12 cellular contexts compared by ENCODE assay signal in the genomic region with DNA sequence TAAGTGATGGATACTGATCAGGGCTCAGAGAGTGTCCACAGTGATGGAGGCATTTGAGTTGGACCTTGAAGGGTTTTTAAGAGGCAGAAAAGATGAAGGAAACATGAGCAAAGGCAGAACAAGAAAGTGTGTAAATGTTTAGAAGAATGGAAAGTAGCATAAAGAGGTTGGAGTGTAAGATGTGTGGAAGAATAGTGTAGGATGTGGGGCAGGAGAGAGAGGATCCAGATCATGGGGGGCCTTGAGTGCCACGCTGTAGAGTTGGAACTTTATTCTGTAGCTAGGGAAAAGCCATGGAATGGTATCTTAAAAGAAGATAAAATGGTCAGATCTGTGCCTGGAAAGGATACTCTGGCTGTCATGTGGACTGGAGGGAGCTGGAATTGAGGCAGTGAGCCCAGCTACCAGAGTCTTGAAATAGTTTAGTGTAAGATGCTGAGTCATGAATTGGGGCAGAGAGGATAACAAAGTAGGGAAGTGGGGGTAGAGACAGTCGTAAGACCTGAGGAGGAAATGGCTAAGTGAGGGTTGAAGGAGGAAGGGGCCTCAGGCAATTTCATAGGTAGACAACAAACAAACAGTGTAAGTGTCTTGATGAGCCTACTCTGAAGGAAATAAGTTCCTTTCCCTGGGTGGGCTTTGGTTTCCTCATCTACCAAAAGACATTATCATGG. TPM values are rescaled to one million over a fixed set of nuclear protein-coding genes. Genes with fewer than 3 reads are reported as not detected.
DNase-seq lines count a peak whose midpoint lies in the region; ATAC-seq, FAIRE-seq and TF ChIP-seq lines count a peak whose summit lies in the region.
"Had no signal": no experiment of that assay in that cellular context is flagged by ENCODE, and none has a peak within 500 bp of the region (broad histone marks: within the 10 kb centered on the region; RNA-seq: fewer than 3 reads in every experiment).

No MANE protein-coding gene starts in this region.

- no peaks in the 10 kb centered on the region for H4K20me1 ChIP-seq in Loucy (ENCODE audit: insufficient read depth, low read length, poor library complexity, severe bottlenecking)
- H4K20me1 ChIP-seq in K562 (replicated peaks; ENCODE audit: control insufficient read depth, insufficient read depth, low read length), result no peaks in the 10 kb centered on the region

- H3K27ac ChIP-seq in A549 (peak overlapping the region; percentile 11 to 65), K562 (ENCODE audit: extremely low read depth, low read depth, low read length) (peak overlapping the region; percentile 72), left lung (peak overlapping the region; percentile 83 to 88)

- no peaks in the 10 kb centered on the region for H3F3A ChIP-seq in Loucy (ENCODE audit: low read depth)

- H3K36me3 Mint-ChIP-seq in activated CD4-positive, alpha-beta memory T cell treated with anti-CD3 and anti-CD28 coated beads for 36 hours, result no peaks in the 10 kb centered on the region

- H3K4me3 ChIP-seq in A549, result no peak overlapping the region
- H3K4me3 ChIP-seq in Loucy (ENCODE audit: low read length, poor library complexity, severe bottlenecking), result peak overlapping the region; percentile 15
- peak overlapping the region; percentile 32; the same call in 1 of the 2 replicates for H3K4me3 ChIP-seq in K562
- peak overlapping the region; percentile 4 to 53 for H3K4me3 ChIP-seq in left lung
- H3K4me3 ChIP-seq: lung had no signal

- H3K36me3 ChIP-seq in Loucy (ENCODE audit: insufficient read depth, low read length), result no peaks in the 10 kb centered on the region
- H3K36me3 ChIP-seq in K562 (ENCODE audit: control insufficient read depth, insufficient read depth, low read length), result peaks cover 2% of the 10 kb centered on the region; the same call in 1 of the 3 replicates
- peaks cover 0 to 24% of the 10 kb centered on the region in 2 donors for H3K36me3 ChIP-seq in left lung

- H3K79me2 ChIP-seq in Loucy (ENCODE audit: insufficient read depth, low read length) (no peaks in the 10 kb centered on the region), K562 (ENCODE audit: control insufficient read depth, insufficient read depth, low read length) (peaks cover 10% of the 10 kb centered on the region; the same call in 1 of the 3 replicates)

- H3K9me2 ChIP-seq in Loucy (replicated peaks; ENCODE audit: low read depth, low read length), result no peaks in the 10 kb centered on the region

- H3K9me1 ChIP-seq in K562 (ENCODE audit: control insufficient read depth, insufficient read depth, low read length), result no peaks in the 10 kb centered on the region

- TF ChIP-seq POLR2A in A549 (IDR thresholded peaks at IDR 0.05; ENCODE audit: low read length) (no peak), K562 (conservative IDR thresholded peaks at IDR 0.05) (peak; percentile 51; the same call in 1 of the 2 replicates)

- H3K27me3 ChIP-seq in Loucy (ENCODE audit: insufficient read depth, low read length, poor library complexity, severe bottlenecking), result no peaks in the 10 kb centered on the region
- H3K27me3 ChIP-seq in K562 (ENCODE audit: control insufficient read depth in 2 of 2, insufficient read depth in 2 of 2, low read length in 2 of 2), result no peaks in the 10 kb centered on the region
- no peaks in the 10 kb centered on the region for H3K27me3 ChIP-seq in left lung

- H3K9ac ChIP-seq in Loucy (ENCODE audit: low read depth, low read length, poor library complexity, severe bottlenecking) (peak overlapping the region; percentile 22), K562 (ENCODE audit: insufficient read depth in 1 of 2, low read depth in 2 of 2, low read length in 2 of 2) (peak overlapping the region in 1 of 2 experiments; percentile 67; a peak in 2 of 4 replicates)

- peak overlapping the region; percentile 28 for H3K4me2 ChIP-seq in A549
- peak overlapping the region; percentile 28 for H3K4me2 ChIP-seq in Loucy (ENCODE audit: low read depth, low read length, poor library complexity, severe bottlenecking)
- H3K4me2 ChIP-seq in K562 (ENCODE audit: insufficient read depth, low read length), result peak overlapping the region; percentile 67

- H3K27ac Mint-ChIP-seq in activated CD4-positive, alpha-beta memory T cell treated with anti-CD3 and anti-CD28 coated beads for 36 hours, result no peak overlapping the region

- intact Hi-C loops in K562 (cut with micrococcal nuclease), result no loop called here
- intact Hi-C loops in left lung (cut with DNase I), result no loop called here
- intact Hi-C loops in activated CD4-positive, alpha-beta memory T cell treated with anti-CD3 and anti-CD28 coated beads for 36 hours (cut with micrococcal nuclease), result no loop called here

- H3K9me3 Mint-ChIP-seq in activated CD4-positive, alpha-beta memory T cell treated with anti-CD3 and anti-CD28 coated beads for 36 hours, result no peaks in the 10 kb centered on the region

- TF ChIP-seq EP300 in A549 (IDR thresholded peaks at IDR 0.05) (no peak), K562 (IDR thresholded peaks at IDR 0.05; ENCODE audit: low read length) (peak; percentile 57)

- TF ChIP-seq RAD21 in A549 (conservative IDR thresholded peaks at IDR 0.05 in 1 of 2, IDR thresholded peaks at IDR 0.05 in 1 of 2) (no peak), K562 (CRISPR knock-in tag; conservative IDR thresholded peaks at IDR 0.05 in 1 of 2, IDR thresholded peaks at IDR 0.05 in 1 of 2) (no peak)

- peaks cover 29% of the 10 kb centered on the region for H3K4me1 ChIP-seq in A549
- H3K4me1 ChIP-seq in Loucy (ENCODE audit: insufficient read depth, low read length, poor library complexity, severe bottlenecking), result peaks cover 27% of the 10 kb centered on the region
- H3K4me1 ChIP-seq in K562 (replicated peaks in 1 of 2; ENCODE audit: control insufficient read depth in 2 of 2, insufficient read depth in 2 of 2, low read length in 2 of 2), result peaks cover 33 to 38% of the 10 kb centered on the region in 2 experiments
- peaks cover 11 to 57% of the 10 kb centered on the region in 2 donors for H3K4me1 ChIP-seq in left lung

- peak in 1 of 2 experiments; percentile 23 for DNase-seq in A549 (ENCODE audit: low read depth in 1 of 2, low spot score in 1 of 2)
- peak; percentile 46 to 74 (median 56) for DNase-seq in K562 (ENCODE audit: extremely low read depth in 1 of 4, low spot score in 3 of 4)
- no peak for DNase-seq in left lung
- DNase-seq in activated CD4-positive, alpha-beta memory T cell treated with anti-CD3 and anti-CD28 coated beads for 36 hours, result no peak
- DNase-seq in DMS 273 (lab: John Stamatoyannopoulos, UW; ENCODE audit: unreplicated experiment), result no peak
- DNase-seq in stimulated activated naive CD4-positive, alpha-beta T cell (lab: John Stamatoyannopoulos, UW), result no peak
- no peak for DNase-seq in iPS-NIHi11 (ENCODE audit: low spot score)
- DNase-seq: ACHN; activated effector memory CD4-positive, alpha-beta T cell treated with anti-CD3 and anti-CD28 coated beads, Interleukin-2, amount 50 U/mL, for 16 hours had no signal

- TF ChIP-seq CTCF in A549 (IDR thresholded peaks at IDR 0.05) (no peak), Loucy (conservative IDR thresholded peaks at IDR 0.05; ENCODE audit: low read length) (no peak), K562 (IDR thresholded peaks at IDR 0.05 in 2 of 3, conservative IDR thresholded peaks at IDR 0.05 in 1 of 3; ENCODE audit: insufficient read depth in 2 of 3, low read depth in 1 of 3, low read length in 3 of 3) (no peak), left lung (IDR thresholded peaks at IDR 0.05) (no peak)

- BruUV-seq in K562 (replicated peaks; lab: Mats Ljungman, UMichigan), result no TSS peak

- CTCF ChIA-PET in A549 (lab: Yijun Ruan, JAX) (interaction anchor here (1.7 to 5.3 kb wide), 3 partner anchors 11 to 110 kb away, joined by 3 to 39 read pairs (median 9); no protein-coding TSS in a partner anchor), K562 (lab: Yijun Ruan, JAX; ENCODE audit: low intra/inter-chr PET ratio) (no interaction called here)
- CTCF ChIA-PET in activated CD4-positive, alpha-beta memory T cell treated with anti-CD3 and anti-CD28 coated beads for 36 hours (lab: Charles Lee), result no interaction called here

- ATAC-seq in A549, result no peak; a peak in 1 of 6 replicates
- peak; percentile 57 for ATAC-seq in K562
- peak; percentile 58 for ATAC-seq in left lung

- FAIRE-seq in A549 (lab: Jason Lieb, UNC) (no peak), K562 (lab: Jason Lieb, UNC) (peak; percentile 73)
- FAIRE-seq: endometrium had no signal

- H3K27me3 Mint-ChIP-seq in activated CD4-positive, alpha-beta memory T cell treated with anti-CD3 and anti-CD28 coated beads for 36 hours, result peaks cover 7% of the 10 kb centered on the region

- in situ Hi-C loops in K562 (cut with MboI), result loop anchor here (5.0 to 10.0 kb wide), 2 partner anchors 122 to 856 kb away; no protein-coding TSS in a partner anchor

- POLR2A ChIA-PET in A549 (lab: Yijun Ruan, JAX), result interaction anchor here (3.6 kb wide), 1 partner anchor 33 kb away, joined by 13 read pairs; a partner anchor contains a TSS
- POLR2A ChIA-PET in K562 (lab: Yijun Ruan, JAX), result interaction anchor here (0.6 to 3.2 kb wide), 3 partner anchors 11 to 77 kb away, joined by 3 to 8 read pairs (median 3); no protein-coding TSS in a partner anchor
- POLR2A ChIA-PET in activated CD4-positive, alpha-beta memory T cell treated with anti-CD3 and anti-CD28 coated beads for 36 hours (lab: Charles Lee), result no interaction called here

- H2AFZ ChIP-seq in Loucy (ENCODE audit: low read length) (peak overlapping the region; percentile 82), K562 (ENCODE audit: low read depth, low read length) (peak overlapping the region; percentile 71)

- 52% methylated on average over 2 of the region's 2 CpGs for WGBS in A549 (ENCODE audit: missing lambda C conversion rate)
- WGBS in K562 (ENCODE audit: insufficient coverage, low coverage, missing lambda C conversion rate), result 21% methylated on average over 2 of the region's 2 CpGs

- H3K4me3 Mint-ChIP-seq in activated CD4-positive, alpha-beta memory T cell treated with anti-CD3 and anti-CD28 coated beads for 36 hours, result no peak overlapping the region

- H3K4me1 Mint-ChIP-seq in activated CD4-positive, alpha-beta memory T cell treated with anti-CD3 and anti-CD28 coated beads for 36 hours (ENCODE audit: low read depth), result no peaks in the 10 kb centered on the region

- H3K9me3 ChIP-seq in A549 (no peaks in the 10 kb centered on the region), Loucy (ENCODE audit: insufficient read depth, low read depth, low read length) (no peaks in the 10 kb centered on the region), K562 (replicated peaks; ENCODE audit: control insufficient read depth, insufficient read depth, low read depth, low read length) (no peaks in the 10 kb centered on the region), left lung (no peaks in the 10 kb centered on the region)

RNA-seq across cellular contexts. Expression of a gene that starts 6.7 kb away (rescaled TPM):
- polyA plus RNA-seq in A549 (2011; rRNA removed) (0.56 and 0.70 TPM in 2 replicates), A549 (2017; fragmentation: RNase III; extraction: RNeasy Plus Mini Kit Qiagen cat#74134 plus additional on column Dnase treatment) (0.20 to 0.34 TPM (median 0.23 TPM) in 3 replicates), K562 (2011; rRNA removed) (2.0 and 2.4 TPM in 2 replicates), K562 (2014; fragmentation: Illumina TruSeq; extraction: Trizol) (7.9 and 8.4 TPM in 2 replicates), K562 (2014; fragmentation: Nextera tagmentation; extraction: Ambion mirVana) (1 to 10 TPM; 1.6 to 2.3 TPM), K562 (2014; rRNA removed) (8.7 and 9.9 TPM in 2 replicates)
- polyA plus RNA-seq in A549 (2012; cell fraction: cytosol; rRNA removed), result 0.03 and 0.05 TPM in 2 replicates
- not detected in 2 replicates for polyA plus RNA-seq in A549 (2012; cell fraction: nucleus; rRNA removed)
- polyA minus RNA-seq in A549 (2011; rRNA and poly(A)+ RNA removed), result 0.41 and 0.78 TPM in 2 replicates
- 2.7 and 3.5 TPM in 2 replicates for total RNA-seq in K562 (2011; cell fraction: chromatin; rRNA removed; ENCODE audit: low replicate concordance)
- 1.7 and 3.3 TPM in 2 replicates for total RNA-seq in K562 (2011; cell fraction: nucleolus; rRNA removed)
- total RNA-seq in K562 (2011; cell fraction: nucleoplasm; rRNA removed), result 3.2 and 3.9 TPM in 2 replicates
- total RNA-seq in K562 (2014; rRNA removed) (6.8 and 7.2 TPM in 2 replicates), K562 (2014; rRNA removed; fragmentation: Illumina TruSeq; extraction: Trizol) (7.0 and 8.0 TPM in 2 replicates), K562 (2015; rRNA removed; fragmentation: Illumina TruSeq; extraction: Trizol) (5.2 and 5.7 TPM in 2 replicates), K562 (2021) (5.9 and 6.2 TPM in 2 replicates), left lung (10 to 100 TPM; 21.2 to 26.6 TPM)
- polyA plus RNA-seq in K562 (2011; cell fraction: cytosol; rRNA removed), result 1.8 and 3.4 TPM in 2 replicates
- 2.1 and 2.6 TPM in 2 replicates for polyA plus RNA-seq in K562 (2011; cell fraction: nucleus; rRNA removed)
- polyA plus RNA-seq in K562 (2012), result 6.7 and 11.4 TPM in 2 replicates
- 1.0 and 2.6 TPM in 2 replicates for polyA minus RNA-seq in K562 (2011; rRNA and poly(A)+ RNA removed)
- 1.4 and 1.6 TPM in 2 replicates for polyA minus RNA-seq in K562 (2011; cell fraction: cytosol; rRNA and poly(A)+ RNA removed)
- 0.67 TPM in 2 replicates for polyA minus RNA-seq in K562 (2011; cell fraction: nucleus; rRNA and poly(A)+ RNA removed)
- not detected for total RNA-seq in activated CD4-positive, alpha-beta memory T cell treated with anti-CD3 and anti-CD28 coated beads for 36 hours

RNA-seq across cellular contexts. Expression of a gene that starts 32.9 kb away (rescaled TPM):
- polyA plus RNA-seq in A549 (2011; rRNA removed) (9.8 and 12.9 TPM in 2 replicates), A549 (2017; fragmentation: RNase III; extraction: RNeasy Plus Mini Kit Qiagen cat#74134 plus additional on column Dnase treatment) (3.8 to 4.9 TPM (median 4.8 TPM) in 3 replicates), K562 (2011; rRNA removed) (4.5 and 5.2 TPM in 2 replicates), K562 (2014; fragmentation: Illumina TruSeq; extraction: Trizol) (3.3 and 4.3 TPM in 2 replicates), K562 (2014; fragmentation: Nextera tagmentation; extraction: Ambion mirVana) (1 to 10 TPM in 1 of 2 experiments, under 1 TPM in 1; 1.00 to 1.4 TPM), K562 (2014; rRNA removed) (2.9 and 3.5 TPM in 2 replicates)
- 5.8 and 8.5 TPM in 2 replicates for polyA plus RNA-seq in A549 (2012; cell fraction: cytosol; rRNA removed)
- polyA plus RNA-seq in A549 (2012; cell fraction: nucleus; rRNA removed), result 2.9 and 6.7 TPM in 2 replicates
- 7.9 and 10.2 TPM in 2 replicates for polyA minus RNA-seq in A549 (2011; rRNA and poly(A)+ RNA removed)
- total RNA-seq in K562 (2011; cell fraction: chromatin; rRNA removed; ENCODE audit: low replicate concordance), result 3.1 TPM in 1 of 2 replicates, not detected in the other
- total RNA-seq in K562 (2011; cell fraction: nucleolus; rRNA removed), result 3.4 and 4.3 TPM in 2 replicates
- 3.1 and 3.6 TPM in 2 replicates for total RNA-seq in K562 (2011; cell fraction: nucleoplasm; rRNA removed)
- total RNA-seq in K562 (2014; rRNA removed) (4.5 and 5.5 TPM in 2 replicates), K562 (2014; rRNA removed; fragmentation: Illumina TruSeq; extraction: Trizol) (2.3 and 3.3 TPM in 2 replicates), K562 (2015; rRNA removed; fragmentation: Illumina TruSeq; extraction: Trizol) (3.6 and 4.7 TPM in 2 replicates), K562 (2021) (2.6 and 2.9 TPM in 2 replicates), left lung (1 to 10 TPM; 1.8 to 6.0 TPM)
- polyA plus RNA-seq in K562 (2011; cell fraction: cytosol; rRNA removed), result 4.2 and 6.6 TPM in 2 replicates
- 1.4 and 3.0 TPM in 2 replicates for polyA plus RNA-seq in K562 (2011; cell fraction: nucleus; rRNA removed)
- 2.8 and 3.9 TPM in 2 replicates for polyA plus RNA-seq in K562 (2012)
- polyA minus RNA-seq in K562 (2011; rRNA and poly(A)+ RNA removed), result 3.7 and 3.9 TPM in 2 replicates
- 2.1 and 2.7 TPM in 2 replicates for polyA minus RNA-seq in K562 (2011; cell fraction: cytosol; rRNA and poly(A)+ RNA removed)
- 2.6 and 3.2 TPM in 2 replicates for polyA minus RNA-seq in K562 (2011; cell fraction: nucleus; rRNA and poly(A)+ RNA removed)
- total RNA-seq in activated CD4-positive, alpha-beta memory T cell treated with anti-CD3 and anti-CD28 coated beads for 36 hours, result 1 to 10 TPM; 3.0 to 3.3 TPM

Comparison
In these comparisons a context has a peak if more than half of its experiments do, and no peak if none do; other contexts are left out.
1. ATAC-seq: peak in K562 (single experiment) and left lung (single experiment); none in A549 (0 of 2).
2. DNase-seq: peak in K562 (4 of 4); none in left lung (0 of 2), activated CD4-positive, alpha-beta memory T cell treated with anti-CD3 and anti-CD28 coated beads for 36 hours (single experiment), DMS 273 (single experiment), stimulated activated naive CD4-positive, alpha-beta T cell (0 of 6) and iPS-NIHi11 (single experiment).
3. Peak in every context shown above with its lines, with median percentiles within 50 percentile points of each other: H3K27ac ChIP-seq and H3K4me2 ChIP-seq.